8 cellular contexts compared by ENCODE assay signal in genomic region chr7:90629306-90629918, GRCh38. TPM values are rescaled to one million over a fixed set of nuclear protein-coding genes. Genes with fewer than 3 reads are reported as not detected.
DNase-seq lines count a peak whose midpoint lies in the region; ATAC-seq, FAIRE-seq and TF ChIP-seq lines count a peak whose summit lies in the region.

No MANE protein-coding gene starts in this region.

- no peaks in the 10 kb centered on the region for H3K36me3 ChIP-seq in CD8-positive, alpha-beta memory T cell (ENCODE audit: insufficient read depth, low read length)

- no peaks in the 10 kb centered on the region for H3K27me3 Mint-ChIP-seq in activated B cell treated with CpG ODN at 0.5 μM for 24 hours
- H3K27me3 Mint-ChIP-seq in CD8-positive, alpha-beta memory T cell: no peaks in the 10 kb centered on the region

- FAIRE-seq in GM12891 (lab: Jason Lieb, UNC): peak; percentile 60

- no peak overlapping the region for H3K4me3 Mint-ChIP-seq in activated B cell treated with CpG ODN at 0.5 μM for 24 hours
- no peak overlapping the region for H3K4me3 Mint-ChIP-seq in CD8-positive, alpha-beta memory T cell

- no peaks in the 10 kb centered on the region for H3K27me3 ChIP-seq in AG04450 (ENCODE audit: control insufficient read depth, insufficient read depth, low read length)
- no peaks in the 10 kb centered on the region for H3K27me3 ChIP-seq in right cardiac atrium (ENCODE audit: control insufficient read depth, insufficient read depth)
- no peaks in the 10 kb centered on the region for H3K27me3 ChIP-seq in CD8-positive, alpha-beta memory T cell (ENCODE audit: insufficient read depth, low read length, poor library complexity, severe bottlenecking)

- ATAC-seq in HG02610 (IDR thresholded peaks at IDR 0.05; ENCODE audit: unreplicated experiment) (peak; percentile 70), activated B cell treated with CpG ODN at 0.5 μM for 24 hours (ENCODE audit: low read depth) (peak; percentile 86), right cardiac atrium (peak; percentile 73 to 79)

- H3K27ac ChIP-seq in AG04450 (ENCODE audit: low read depth, low read length): no peak overlapping the region
- H3K27ac ChIP-seq in right cardiac atrium (ENCODE audit: low read length): no peak overlapping the region
- no peak overlapping the region for H3K27ac ChIP-seq in CD8-positive, alpha-beta memory T cell (ENCODE audit: low read depth, low read length)

- peaks cover 4% of the 10 kb centered on the region for H3K4me1 ChIP-seq in right cardiac atrium (ENCODE audit: control insufficient read depth, insufficient read depth, low read length)
- no peaks in the 10 kb centered on the region for H3K4me1 ChIP-seq in CD8-positive, alpha-beta memory T cell (ENCODE audit: insufficient read depth, low read length)

- peaks cover 16% of the 10 kb centered on the region for H3K4me1 Mint-ChIP-seq in activated B cell treated with CpG ODN at 0.5 μM for 24 hours
- H3K4me1 Mint-ChIP-seq in CD8-positive, alpha-beta memory T cell: no peaks in the 10 kb centered on the region

- H3K36me3 Mint-ChIP-seq in activated B cell treated with CpG ODN at 0.5 μM for 24 hours (ENCODE audit: low read depth): peaks cover 5% of the 10 kb centered on the region
- no peaks in the 10 kb centered on the region for H3K36me3 Mint-ChIP-seq in CD8-positive, alpha-beta memory T cell

- DNase-seq in AG04450 (ENCODE audit: low read depth, low spot score) (peak; percentile 26), GM12891 (ENCODE audit: insufficient read length, low spot score) (no peak), NCI-H1694 treated with DMSO at 0.1 percent for 48 hours (lab: John Stamatoyannopoulos, UW) (peak; percentile 78), activated B cell treated with CpG ODN at 0.5 μM for 24 hours (no peak), right cardiac atrium (no peak), superior temporal gyrus (ENCODE audit: extremely low spot score) (peak; percentile 64)
- DNase-seq in CD8-positive, alpha-beta memory T cell: no peak

- TF ChIP-seq CTCF in AG04450 (IDR thresholded peaks at IDR 0.05; ENCODE audit: low read depth, low read length) (peak; percentile 70), activated B cell treated with CpG ODN at 0.5 μM for 24 hours (IDR thresholded peaks at IDR 0.05) (peak; percentile 68)

- WGBS in right cardiac atrium: 95% methylated on average over 6 of the region's 6 CpGs

- no peaks in the 10 kb centered on the region for H3K9me3 Mint-ChIP-seq in activated B cell treated with CpG ODN at 0.5 μM for 24 hours
- H3K9me3 Mint-ChIP-seq in CD8-positive, alpha-beta memory T cell: peaks cover 0 to 4% (median 0%) of the 10 kb centered on the region in 5 donors

- POLR2A ChIA-PET in AG04450 (lab: Yijun Ruan, JAX) (no interaction called here), activated B cell treated with CpG ODN at 0.5 μM for 24 hours (lab: Charles Lee) (interaction anchor here (1.0 kb wide), 1 partner anchor 33 kb away, joined by 5 read pairs; the partner anchor contains the start of gene CDK14)
- POLR2A ChIA-PET in CD8-positive, alpha-beta memory T cell (lab: Charles Lee): no interaction called here

- peak overlapping the region; percentile 19 for H3K27ac Mint-ChIP-seq in activated B cell treated with CpG ODN at 0.5 μM for 24 hours
- no peak overlapping the region for H3K27ac Mint-ChIP-seq in CD8-positive, alpha-beta memory T cell

- intact Hi-C loops in activated B cell treated with CpG ODN at 0.5 μM for 24 hours (cut with micrococcal nuclease): loop anchor here (1.0 to 2.0 kb wide), 7 partner anchors 17 to 1007 kb away; partner anchors contain the start of genes CDK14 and STEAP1
- intact Hi-C loops in right cardiac atrium (cut with DNase I): loop anchor here in 3 of 4 donors (5.0 to 10.0 kb wide), 2 partner anchors 75 to 77 kb away; no protein-coding TSS in a partner anchor

- no peak for TF ChIP-seq POLR2A in GM12891 (IDR thresholded peaks at IDR 0.05; ENCODE audit: low read depth, low read length)

- CTCF ChIA-PET in AG04450 (lab: Charles Lee): interaction anchor here (0.6 to 2.0 kb wide), 23 partner anchors 9 to 417 kb away, joined by 3 to 18 read pairs (median 4); partner anchors contain the start of gene CDK14
- CTCF ChIA-PET in activated B cell treated with CpG ODN at 0.5 μM for 24 hours (lab: Charles Lee): interaction anchor here (0.6 to 2.4 kb wide), 21 partner anchors 10 to 408 kb away, joined by 3 to 38 read pairs (median 4); partner anchors contain the start of gene CDK14
- CTCF ChIA-PET in CD8-positive, alpha-beta memory T cell (lab: Charles Lee): no interaction called here

- H3K9me3 ChIP-seq in AG04450 (ENCODE audit: control insufficient read depth, insufficient read depth, low read length): no peaks in the 10 kb centered on the region
- no peaks in the 10 kb centered on the region for H3K9me3 ChIP-seq in right cardiac atrium (ENCODE audit: control insufficient read depth, low read length)
- no peaks in the 10 kb centered on the region for H3K9me3 ChIP-seq in CD8-positive, alpha-beta memory T cell (ENCODE audit: low read length)

- no peak overlapping the region for H3K4me3 ChIP-seq in AG04450 (ENCODE audit: low read depth, low read length)
- H3K4me3 ChIP-seq in right cardiac atrium (ENCODE audit: low read length): no peak overlapping the region
- H3K4me3 ChIP-seq in CD8-positive, alpha-beta memory T cell (ENCODE audit: low read length): no peak overlapping the region

TF ChIP-seq in GM12891, 5 proteins besides CTCF, POLR2A, EP300 and RAD21:
- TF ChIP-seq SPI1 (IDR thresholded peaks at IDR 0.05; ENCODE audit: low read depth, low read length) (no peak), POU2F2 (IDR thresholded peaks at IDR 0.05; ENCODE audit: low read depth, low read length) (no peak), PAX5 (IDR thresholded peaks at IDR 0.05; ENCODE audit: insufficient read depth, low read length, severe bottlenecking) (no peak), POLR2AphosphoS5 (IDR thresholded peaks at IDR 0.05; ENCODE audit: low read depth, low read length) (no peak), TAF1 (IDR thresholded peaks at IDR 0.05; ENCODE audit: low read depth, low read length) (no peak)

RNA-seq across cellular contexts. Expression of gene CDK14, which starts 33.3 kb away (rescaled TPM):
- polyA plus RNA-seq in AG04450 (2011; rRNA removed) (24.6 and 28.4 TPM in 2 replicates), right cardiac atrium (10.7 TPM)
- polyA minus RNA-seq in AG04450 (2011; rRNA and poly(A)+ RNA removed): 52.7 and 76.2 TPM in 2 replicates
- 4.6 TPM for polyA plus RNA-seq in GM12891 (2012; ENCODE audit: low read depth, missing spikeins)
- total RNA-seq in activated B cell treated with CpG ODN at 0.5 μM for 24 hours (130 and 140 TPM in 2 replicates), right cardiac atrium (10 to 100 TPM; 55.4 to 93.1 (median 60.9) TPM)
- under 1 TPM in 1 of 2 experiments, not detected in 1; 0.20 TPM for total RNA-seq in CD8-positive, alpha-beta memory T cell
- 0.05 TPM for polyA plus RNA-seq in CD8-positive, alpha-beta memory T cell

Comparison
In these comparisons a context has a peak if more than half of its experiments do, and no peak if none do; other contexts are left out.
1. DNase-seq: peak in AG04450 (single experiment), NCI-H1694 treated with DMSO at 0.1 percent for 48 hours (single experiment) and superior temporal gyrus (single experiment); none in GM12891 (single experiment), activated B cell treated with CpG ODN at 0.5 μM for 24 hours (single experiment), right cardiac atrium (0 of 3) and CD8-positive, alpha-beta memory T cell (0 of 5).
2. RNA of gene CDK14, which starts 33.3 kb away (total RNA-seq): 130 to 140 TPM in activated B cell treated with CpG ODN at 0.5 μM for 24 hours and 55.4 to 93.1 TPM in right cardiac atrium; 0.20 TPM in CD8-positive, alpha-beta memory T cell; every median in the first group is over 10 times any median in the second.
3. Peak in every context shown above with its lines, with median percentiles within 50 percentile points of each other: ATAC-seq.